8 cellular contexts compared by ENCODE assay signal in genomic region chr19:54162241-54162805, GRCh38.
DNase-seq lines count a peak whose midpoint lies in the region; ATAC-seq lines count a peak whose summit lies in the region.

No MANE protein-coding gene starts in this region.

- ATAC-seq in memory B cell (ENCODE audit: low read depth) (peak; percentile 25), GM21723 (IDR thresholded peaks at IDR 0.05; ENCODE audit: unreplicated experiment) (no peak), HG02571 (IDR thresholded peaks at IDR 0.05; ENCODE audit: unreplicated experiment) (no peak)

- peaks cover 10% of the 10 kb centered on the region for H3K27me3 Mint-ChIP-seq in memory B cell

- H3K27ac Mint-ChIP-seq in memory B cell: no peak overlapping the region

- H3K9me3 Mint-ChIP-seq in memory B cell: peaks cover 2% of the 10 kb centered on the region

- peaks cover 5% of the 10 kb centered on the region for H3K36me3 Mint-ChIP-seq in memory B cell

- H3K4me3 Mint-ChIP-seq in memory B cell: peak overlapping the region; percentile 91

- peak; percentile 80 for DNase-seq in GDM1 (lab: John Stamatoyannopoulos, UW)
- DNase-seq in NCI-H345 treated with DMSO at 0.1 percent for 48 hours (lab: John Stamatoyannopoulos, UW; ENCODE audit: unreplicated experiment): peak; percentile 32
- peak; percentile 79 to 81 for DNase-seq in activated CD4-positive, alpha-beta T cell treated with anti-CD3 and anti-CD28 coated beads, Interleukin-2, amount 50 U/mL, for 4 hours
- DNase-seq in ecto neural progenitor cell (ENCODE audit: low spot score): peak; percentile 83
- DNase-seq in memory B cell (ENCODE audit: low spot score in 2 of 2): peak; percentile 70 to 77
- peak; percentile 56 for DNase-seq in stimulated activated CD8-positive, alpha-beta memory T cell treated with anti-CD3 and anti-CD28 coated beads, Interleukin-12 subunit alpha, Interleukin-12 subunit beta, amount 100 ng/mL, for 24 hours (ENCODE audit: extremely low read depth)

- H3K4me1 Mint-ChIP-seq in memory B cell: peaks cover 29% of the 10 kb centered on the region

Comparison
In these comparisons a context has a peak if more than half of its experiments do, and no peak if none do; other contexts are left out.
1. DNase-seq: peak in every context shown above with its lines; median percentile 83 in ecto neural progenitor cell; 80 in GDM1; 80 in activated CD4-positive, alpha-beta T cell treated with anti-CD3 and anti-CD28 coated beads, Interleukin-2, amount 50 U/mL, for 4 hours; 74 in memory B cell; 56 in stimulated activated CD8-positive, alpha-beta memory T cell treated with anti-CD3 and anti-CD28 coated beads, Interleukin-12 subunit alpha, Interleukin-12 subunit beta, amount 100 ng/mL, for 24 hours; 32 in NCI-H345 treated with DMSO at 0.1 percent for 48 hours.